ENCODE assay signal across 1 cellular context in the genomic region with DNA sequence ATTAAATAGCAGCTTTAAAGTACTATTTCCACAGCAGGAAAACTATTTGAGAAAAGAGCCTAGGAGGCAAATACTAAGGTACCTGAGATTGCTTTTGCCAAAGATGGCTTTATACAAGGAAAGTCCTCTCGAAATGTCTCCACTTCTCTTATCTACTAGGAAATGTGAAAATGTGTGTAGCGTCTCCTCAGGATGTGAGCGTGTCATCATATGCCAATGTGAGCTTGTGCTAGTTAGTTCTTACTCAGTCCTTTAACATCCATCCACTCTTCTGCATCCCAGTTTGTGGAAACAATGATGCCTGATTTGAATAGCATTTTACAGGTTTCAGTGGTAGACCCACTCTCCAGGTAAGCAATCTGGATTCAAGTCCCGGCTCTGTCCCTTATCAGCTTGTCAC.
TF ChIP-seq lines count a peak whose summit lies in the region.

No MANE protein-coding gene starts in this region.

TF ChIP-seq in IMR-90, 13 proteins besides CTCF, POLR2A, EP300 and RAD21:
- TF ChIP-seq RFX5 (IDR thresholded peaks at IDR 0.05; ENCODE audit: low read depth, low read length) = no peak
- TF ChIP-seq FOS (IDR thresholded peaks at IDR 0.05; ENCODE audit: low read depth, low read length) = no peak
- no peak for TF ChIP-seq CHD1 (IDR thresholded peaks at IDR 0.05; ENCODE audit: low read depth, low read length)
- TF ChIP-seq CEBPB (IDR thresholded peaks at IDR 0.05; ENCODE audit: low read depth, low read length) = no peak
- no peak for TF ChIP-seq SMC3 (IDR thresholded peaks at IDR 0.05; ENCODE audit: low read depth, low read length)
- TF ChIP-seq MAZ (IDR thresholded peaks at IDR 0.05; ENCODE audit: borderline replicate concordance, low read depth, low read length) = no peak
- no peak for TF ChIP-seq NFE2L2 (IDR thresholded peaks at IDR 0.05; ENCODE audit: low read depth, low read length)
- TF ChIP-seq MXI1 (IDR thresholded peaks at IDR 0.05; ENCODE audit: borderline replicate concordance, low read depth, low read length) = no peak
- TF ChIP-seq MAFK (IDR thresholded peaks at IDR 0.05; ENCODE audit: low read depth, low read length) = no peak
- no peak for TF ChIP-seq ELK1 (IDR thresholded peaks at IDR 0.05; ENCODE audit: borderline replicate concordance, low read depth, low read length)
- TF ChIP-seq BHLHE40 (IDR thresholded peaks at IDR 0.05; ENCODE audit: low read depth, low read length) = no peak
- TF ChIP-seq, protein P1, sequence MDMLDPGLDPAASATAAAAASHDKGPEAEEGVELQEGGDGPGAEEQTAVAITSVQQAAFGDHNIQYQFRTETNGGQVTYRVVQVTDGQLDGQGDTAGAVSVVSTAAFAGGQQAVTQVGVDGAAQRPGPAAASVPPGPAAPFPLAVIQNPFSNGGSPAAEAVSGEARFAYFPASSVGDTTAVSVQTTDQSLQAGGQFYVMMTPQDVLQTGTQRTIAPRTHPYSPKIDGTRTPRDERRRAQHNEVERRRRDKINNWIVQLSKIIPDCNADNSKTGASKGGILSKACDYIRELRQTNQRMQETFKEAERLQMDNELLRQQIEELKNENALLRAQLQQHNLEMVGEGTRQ (IDR thresholded peaks at IDR 0.05; ENCODE audit: low read depth, low read length) = no peak
- no peak for TF ChIP-seq RCOR1 (IDR thresholded peaks at IDR 0.05; ENCODE audit: insufficient replicate concordance, low read length)
TF ChIP-seq in IMR-90: peak in this region for 0.
